In genomic region chr17:36657390-36657762, GRCh38 we compare ENCODE assay signal across 10 cellular contexts. TPM values are rescaled to one million over a fixed set of nuclear protein-coding genes. Genes with fewer than 3 reads are reported as not detected.
DNase-seq lines count a peak whose midpoint lies in the region; TF ChIP-seq lines count a peak whose summit lies in the region.
"Had no signal": no experiment of that assay in that cellular context is flagged by ENCODE, and none has a peak within 500 bp of the region (broad histone marks: within the 10 kb centered on the region; RNA-seq: fewer than 3 reads in every experiment).

No MANE protein-coding gene starts in this region.

- H3K36me3 ChIP-seq in ES-I3 (ENCODE audit: insufficient read depth, low read length) = no peaks in the 10 kb centered on the region
- no peaks in the 10 kb centered on the region for H3K36me3 ChIP-seq in left ventricle myocardium inferior
- no peaks in the 10 kb centered on the region for H3K36me3 ChIP-seq in SK-N-SH (replicated peaks in 1 of 2; ENCODE audit: control insufficient read depth in 1 of 2, insufficient read depth in 2 of 2, low read length in 1 of 2)

- peaks cover 3% of the 10 kb centered on the region for H3K36me3 Mint-ChIP-seq in activated naive CD8-positive, alpha-beta T cell
- no peaks in the 10 kb centered on the region for H3K36me3 Mint-ChIP-seq in progenitor cell of endocrine pancreas (ENCODE audit: insufficient read depth)

- H3K4me3 ChIP-seq in left ventricle myocardium inferior (peak overlapping the region; percentile 64), SK-N-SH (ENCODE audit: low read depth in 2 of 2, low read length in 1 of 2) (no peak overlapping the region)

- POLR2A ChIA-PET in SK-N-SH (lab: Yijun Ruan, JAX) = interaction anchor here (0.6 kb wide), 1 partner anchor 162 kb away, joined by 3 read pairs; no protein-coding TSS in a partner anchor

- no peak overlapping the region for H3K27ac Mint-ChIP-seq in activated naive CD8-positive, alpha-beta T cell
- H3K27ac Mint-ChIP-seq in progenitor cell of endocrine pancreas = no peak overlapping the region

- no peaks in the 10 kb centered on the region; the same call in 1 of the 2 replicates for H3K4me1 ChIP-seq in ES-I3 (ENCODE audit: insufficient read depth, low read length)
- H3K4me1 ChIP-seq in left ventricle myocardium inferior = peaks cover 10% of the 10 kb centered on the region
- H3K4me1 ChIP-seq in SK-N-SH (ENCODE audit: control insufficient read depth in 1 of 2, insufficient read depth in 2 of 2, low read depth in 1 of 2, low read length in 1 of 2) = peaks cover 0 to 14% of the 10 kb centered on the region in 2 experiments; a peak in 1 of 4 replicates

- no peaks in the 10 kb centered on the region for H3K79me2 ChIP-seq in SK-N-SH (ENCODE audit: insufficient read depth)

- H3K9me3 Mint-ChIP-seq in activated naive CD8-positive, alpha-beta T cell (ENCODE audit: low read depth) = no peaks in the 10 kb centered on the region
- H3K9me3 Mint-ChIP-seq in progenitor cell of endocrine pancreas (ENCODE audit: low read depth) = no peaks in the 10 kb centered on the region

- peaks cover 98% of the 10 kb centered on the region for H3K27me3 ChIP-seq in left ventricle myocardium inferior (ENCODE audit: low read depth)
- no peaks in the 10 kb centered on the region; the same call in 1 of the 2 replicates for H3K27me3 ChIP-seq in SK-N-SH (ENCODE audit: insufficient read depth)

- intact Hi-C loops in left ventricle myocardium inferior (cut with micrococcal nuclease) = no loop called here

- no peak for TF ChIP-seq RAD21 in SK-N-SH (IDR thresholded peaks at IDR 0.05; ENCODE audit: low read length)

- H3K9me3 ChIP-seq in ES-I3 (ENCODE audit: control insufficient read depth, insufficient read depth, low read length) (no peaks in the 10 kb centered on the region), left ventricle myocardium inferior (replicated peaks) (no peaks in the 10 kb centered on the region), SK-N-SH (no peaks in the 10 kb centered on the region)

- H3K4me3 Mint-ChIP-seq in activated naive CD8-positive, alpha-beta T cell = peak overlapping the region; percentile 71
- peak overlapping the region; percentile 71 for H3K4me3 Mint-ChIP-seq in progenitor cell of endocrine pancreas (ENCODE audit: low read depth)

- H2AFZ ChIP-seq in SK-N-SH (ENCODE audit: low read depth) = no peak overlapping the region

- peak overlapping the region; percentile 78 for H3K9ac ChIP-seq in ES-I3 (ENCODE audit: low read depth, low read length)
- H3K9ac ChIP-seq in SK-N-SH = no peak overlapping the region

- H3K9me2 ChIP-seq in SK-N-SH = no peaks in the 10 kb centered on the region

- WGBS in SK-N-SH (ENCODE audit: low lambda C conversion rate) = 84% methylated on average over 24 of the region's 25 CpGs

- H3K27ac ChIP-seq in left ventricle myocardium inferior (replicated peaks) (no peak overlapping the region), SK-N-SH (ENCODE audit: low read depth in 2 of 2, low read length in 1 of 2) (no peak overlapping the region)

- H3K4me2 ChIP-seq in SK-N-SH = no peak overlapping the region

- TF ChIP-seq CTCF in left ventricle myocardium inferior (IDR thresholded peaks at IDR 0.05; ENCODE audit: borderline replicate concordance) = no peak
- no peak for TF ChIP-seq CTCF in progenitor cell of endocrine pancreas (IDR thresholded peaks at IDR 0.05; ENCODE audit: unreplicated experiment)
- no peak for TF ChIP-seq CTCF in SK-N-SH (IDR thresholded peaks at IDR 0.05)

- peaks cover 6% of the 10 kb centered on the region for H3K4me1 Mint-ChIP-seq in activated naive CD8-positive, alpha-beta T cell (ENCODE audit: low read depth)
- H3K4me1 Mint-ChIP-seq in progenitor cell of endocrine pancreas (ENCODE audit: low read depth) = peaks cover 1% of the 10 kb centered on the region

- peaks cover 17% of the 10 kb centered on the region for H3K27me3 Mint-ChIP-seq in activated naive CD8-positive, alpha-beta T cell
- peaks cover 47% of the 10 kb centered on the region for H3K27me3 Mint-ChIP-seq in progenitor cell of endocrine pancreas

- CTCF ChIA-PET in SK-N-SH (lab: Yijun Ruan, JAX) = interaction anchor here (0.9 to 1.2 kb wide), 2 partner anchors 20 to 390 kb away, joined by 3 read pairs; no protein-coding TSS in a partner anchor

- no peak for TF ChIP-seq EP300 in SK-N-SH (IDR thresholded peaks at IDR 0.05; ENCODE audit: borderline replicate concordance in 1 of 2, low read depth in 1 of 2, low read length in 1 of 2)

- H4K20me1 ChIP-seq in SK-N-SH (ENCODE audit: insufficient read depth) = no peaks in the 10 kb centered on the region

- no peak for DNase-seq in left ventricle myocardium inferior
- no peak for DNase-seq in progenitor cell of endocrine pancreas (ENCODE audit: low spot score, unreplicated experiment)
- no peak for DNase-seq in SK-N-SH
- DNase-seq in amniotic stem cell (lab: John Stamatoyannopoulos, UW) = no peak
- no peak for DNase-seq in hypothalamus (lab: John Stamatoyannopoulos, UW)
- DNase-seq in COLO829 (ENCODE audit: low spot score) = no peak
- DNase-seq: foreskin melanocyte, NCI-H446 treated with DMSO at 0.1 percent for 48 hours had no signal

- H3F3A ChIP-seq in SK-N-SH (replicated peaks; ENCODE audit: insufficient read depth) = no peaks in the 10 kb centered on the region

TF ChIP-seq in SK-N-SH, 30 proteins besides CTCF, POLR2A, EP300 and RAD21 (continues in another document):
- no peak for TF ChIP-seq USF2 (IDR thresholded peaks at IDR 0.05; ENCODE audit: borderline replicate concordance, low read depth, low read length)
- no peak for TF ChIP-seq TAF1 (IDR thresholded peaks at IDR 0.05; ENCODE audit: borderline replicate concordance, low read depth, low read length)
- TF ChIP-seq CHD2 (IDR thresholded peaks at IDR 0.05; ENCODE audit: low read length, partially characterized antibody) = no peak
- TF ChIP-seq NRF1 (IDR thresholded peaks at IDR 0.05; ENCODE audit: low read depth, low read length) = no peak
- no peak for TF ChIP-seq FOSL2 (IDR thresholded peaks at IDR 0.05; ENCODE audit: borderline replicate concordance, low read depth)
- no peak for TF ChIP-seq ZBTB33 (IDR thresholded peaks at IDR 0.05; ENCODE audit: borderline replicate concordance, low read depth)
- TF ChIP-seq REST (IDR thresholded peaks at IDR 0.05; ENCODE audit: low read depth, low read length) = no peak
- TF ChIP-seq ELF1 (IDR thresholded peaks at IDR 0.05) = no peak
- no peak for TF ChIP-seq NFIC (IDR thresholded peaks at IDR 0.05; ENCODE audit: borderline replicate concordance)
- TF ChIP-seq RXRA (IDR thresholded peaks at IDR 0.05; ENCODE audit: borderline replicate concordance, low read depth) = no peak
- no peak for TF ChIP-seq MAX (IDR thresholded peaks at IDR 0.05; ENCODE audit: low read depth)
- TF ChIP-seq RCOR1 (IDR thresholded peaks at IDR 0.05; ENCODE audit: low read length) = no peak

RNA-seq across cellular contexts. Expression of gene MRM1, which starts 56.0 kb away (rescaled TPM):
- total RNA-seq in left ventricle myocardium inferior (8.7 TPM), progenitor cell of endocrine pancreas (6.6 and 7.1 TPM in 2 replicates)
- polyA plus RNA-seq in SK-N-SH (2012; rRNA removed) = 9.8 and 10.9 TPM in 2 replicates
- 5.9 and 7.9 TPM in 2 replicates for polyA plus RNA-seq in SK-N-SH (2012; cell fraction: cytosol; rRNA removed)
- 24.6 and 27.4 TPM in 2 replicates for polyA plus RNA-seq in SK-N-SH (2012; cell fraction: nucleus; rRNA removed)
